Comparison of ENCODE assay signal across 18 cellular contexts in the genomic region with DNA sequence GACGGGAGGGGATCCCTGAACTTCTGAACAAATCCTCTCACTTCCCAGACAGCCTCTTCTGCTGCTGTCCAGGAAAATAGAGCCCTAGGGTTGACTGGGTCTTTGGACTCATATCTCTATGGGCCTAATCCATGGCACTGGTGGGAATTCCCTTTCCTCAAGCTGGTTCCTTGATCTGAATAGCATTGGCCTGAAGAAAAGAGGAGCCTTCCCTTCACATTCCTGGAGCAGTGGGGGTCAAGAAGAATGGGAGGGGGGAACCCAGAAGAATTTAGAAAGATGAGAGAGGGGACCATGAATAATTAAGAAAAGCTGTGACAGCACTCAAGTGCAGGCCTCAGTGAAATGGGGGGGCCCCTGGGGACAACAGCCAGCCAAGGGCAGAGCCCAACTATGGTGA.
DNase-seq lines count a peak whose midpoint lies in the region; ATAC-seq and TF ChIP-seq lines count a peak whose summit lies in the region.
"Had no signal": no experiment of that assay in that cellular context is flagged by ENCODE, and none has a peak within 500 bp of the region (broad histone marks: within the 10 kb centered on the region; RNA-seq: fewer than 3 reads in every experiment).

No MANE protein-coding gene starts in this region.

- WGBS in sigmoid colon, 2 donors = 95 to 100% methylated on average over 1 of the region's 1 CpG
- WGBS in suprapubic skin = 100% methylated on average over 1 of the region's 1 CpG

- DNase-seq in NT2/D1 (ENCODE audit: low read depth, low spot score) = peak; percentile 44
- DNase-seq in lower lobe of right lung = no peak
- DNase-seq in sigmoid colon = no peak
- no peak for DNase-seq in left lung
- DNase-seq in suprapubic skin (ENCODE audit: low spot score in 2 of 2) = no peak
- no peak for DNase-seq in LoVo (ENCODE audit: low spot score)
- DNase-seq: DMS79 treated with DMSO at 0.1 percent for 48 hours, NCI-H1417, NCI-H187 treated with DMSO at 0.1 percent for 48 hours, NCI-H345, NCI-H526 treated with DMSO at 0.1 percent for 48 hours, OCI-M1, SHP77 treated with DMSO at 0.1 percent for 48 hours had no signal

- no peak overlapping the region for H3K9ac ChIP-seq in NT2/D1 (ENCODE audit: insufficient read length, low read depth)
- H3K9ac ChIP-seq: BLaER1 treated with 17β-estradiol and CSF1 and Interleukin-3, amounts not matched to agents 10 nM and 100 nM; KMS-11 had no signal

- peaks cover 36% of the 10 kb centered on the region for H3K79me2 ChIP-seq in ACC112 (ENCODE audit: control insufficient read depth, insufficient read depth, low read length, unreplicated experiment)

- H3K27me3 ChIP-seq in ACC112 (ENCODE audit: insufficient read depth, low read length) = no peaks in the 10 kb centered on the region
- no peaks in the 10 kb centered on the region for H3K27me3 ChIP-seq in NT2/D1 (ENCODE audit: insufficient read depth, insufficient read length)
- H3K27me3 ChIP-seq in lower lobe of right lung (ENCODE audit: low read depth) = no peaks in the 10 kb centered on the region
- H3K27me3 ChIP-seq in sigmoid colon = no peaks in the 10 kb centered on the region
- H3K27me3 ChIP-seq in left lung = no peaks in the 10 kb centered on the region
- H3K27me3 ChIP-seq in suprapubic skin = no peaks in the 10 kb centered on the region

- no peak for TF ChIP-seq EP300 in sigmoid colon (IDR thresholded peaks at IDR 0.05)
- TF ChIP-seq EP300 in suprapubic skin (IDR thresholded peaks at IDR 0.05) = no peak

- TF ChIP-seq CTCF in lower lobe of right lung (IDR thresholded peaks at IDR 0.05) (no peak), sigmoid colon (IDR thresholded peaks at IDR 0.05) (no peak), left lung (IDR thresholded peaks at IDR 0.05) (no peak), suprapubic skin (IDR thresholded peaks at IDR 0.05) (no peak)

- intact Hi-C loops in lower lobe of right lung (cut with DNase I) = no loop called here
- intact Hi-C loops in sigmoid colon (cut with DNase I) = no loop called here
- intact Hi-C loops in left lung (cut with DNase I) = no loop called here

- H3K4me1 ChIP-seq in ACC112 (ENCODE audit: control insufficient read depth, insufficient read depth, low read length, unreplicated experiment) = peaks cover 21% of the 10 kb centered on the region
- peaks cover 3% of the 10 kb centered on the region for H3K4me1 ChIP-seq in NT2/D1 (ENCODE audit: insufficient read depth, insufficient read length)
- H3K4me1 ChIP-seq in lower lobe of right lung = no peaks in the 10 kb centered on the region
- peaks cover 0 to 53% (median 35%) of the 10 kb centered on the region in 4 donors for H3K4me1 ChIP-seq in sigmoid colon
- H3K4me1 ChIP-seq in left lung = no peaks in the 10 kb centered on the region
- no peaks in the 10 kb centered on the region for H3K4me1 ChIP-seq in suprapubic skin

- H3K4me3 ChIP-seq in ACC112 (ENCODE audit: low read depth, low read length) = no peak overlapping the region
- no peak overlapping the region for H3K4me3 ChIP-seq in NT2/D1 (ENCODE audit: insufficient read length, low read depth)
- no peak overlapping the region for H3K4me3 ChIP-seq in lower lobe of right lung
- no peak overlapping the region for H3K4me3 ChIP-seq in sigmoid colon
- H3K4me3 ChIP-seq in left lung = no peak overlapping the region
- H3K4me3 ChIP-seq in suprapubic skin = no peak overlapping the region
- H3K4me3 ChIP-seq: BLaER1 treated with 17β-estradiol and CSF1 and Interleukin-3, amounts not matched to agents 10 nM and 100 nM had no signal

- TF ChIP-seq POLR2A in sigmoid colon (IDR thresholded peaks at IDR 0.05) = no peak
- TF ChIP-seq POLR2A in suprapubic skin (IDR thresholded peaks at IDR 0.05) = no peak

- H2AFZ ChIP-seq in ACC112 (ENCODE audit: low read length, unreplicated experiment) = no peak overlapping the region

- H3K36me3 ChIP-seq in ACC112 (ENCODE audit: insufficient read depth, low read length) = peaks cover 92% of the 10 kb centered on the region
- peaks cover 16% of the 10 kb centered on the region for H3K36me3 ChIP-seq in NT2/D1 (ENCODE audit: insufficient read depth, insufficient read length, low read length)
- peaks cover 26% of the 10 kb centered on the region for H3K36me3 ChIP-seq in lower lobe of right lung
- H3K36me3 ChIP-seq in sigmoid colon = peaks cover 36 to 93% (median 53%) of the 10 kb centered on the region in 4 donors
- H3K36me3 ChIP-seq in left lung = peaks cover 0 to 6% of the 10 kb centered on the region in 2 donors
- H3K36me3 ChIP-seq in suprapubic skin = peaks cover 36% of the 10 kb centered on the region
- H3K36me3 ChIP-seq: BLaER1 treated with 17β-estradiol and CSF1 and Interleukin-3, amounts not matched to agents 10 nM and 100 nM had no signal

- no peaks in the 10 kb centered on the region for H3K9me3 ChIP-seq in NT2/D1 (ENCODE audit: insufficient read depth, low read length)
- no peaks in the 10 kb centered on the region for H3K9me3 ChIP-seq in lower lobe of right lung
- H3K9me3 ChIP-seq in sigmoid colon = no peaks in the 10 kb centered on the region
- H3K9me3 ChIP-seq in left lung = no peaks in the 10 kb centered on the region
- no peaks in the 10 kb centered on the region for H3K9me3 ChIP-seq in suprapubic skin

- H3K27ac ChIP-seq in ACC112 (ENCODE audit: low read depth, low read length) (peak overlapping the region; percentile 71), lower lobe of right lung (peak overlapping the region; percentile 13), sigmoid colon (peak overlapping the region; percentile 58 to 98 (median 81)), left lung (peak overlapping the region in 1 of 2 donors; percentile 47), suprapubic skin (no peak overlapping the region)
- H3K27ac ChIP-seq: BLaER1 treated with 17β-estradiol and CSF1 and Interleukin-3, amounts not matched to agents 10 nM and 100 nM; KMS-11 had no signal

- ATAC-seq in lower lobe of right lung (no peak), left lung (no peak), HG03571 (IDR thresholded peaks at IDR 0.05; ENCODE audit: unreplicated experiment) (no peak)
- ATAC-seq: HepG2 had no signal
